Comparison of ENCODE assay signal across 21 cellular contexts in genomic region chr3:130395331-130395730, GRCh38. TPM values are rescaled to one million over a fixed set of nuclear protein-coding genes. Genes with fewer than 3 reads are reported as not detected.
"Had no signal": no experiment of that assay in that cellular context is flagged by ENCODE, and none has a peak within 500 bp of the region (broad histone marks: within the 10 kb centered on the region; RNA-seq: fewer than 3 reads in every experiment).

No MANE protein-coding gene starts in this region.

- H3K4me3 Mint-ChIP-seq: activated naive CD4-positive, alpha-beta T cell treated with anti-CD3 and anti-CD28 coated beads, Interleukin-2, amount 10 ng/mL, durations not matched to agents 7 days and 5 days; activated naive CD8-positive, alpha-beta T cell treated with anti-CD3 and anti-CD28 coated beads, Interleukin-2, amount 50 U/mL, for 24 hours; nephron progenitor cell; stimulated activated naive CD8-positive, alpha-beta T cell treated with anti-CD3 and anti-CD28 coated beads, Interleukin-15, Interleukin-2, amounts not matched to agents 100 ng/mL and 50 ng/mL, for 24 hours; T-helper 1 cell treated with Interleukin-12 subunit alpha and Interleukin-12 subunit beta and Interleukin-4 antibody, amounts not matched to agents 30 μg/mL and 1 μg/mL, for 36 hours had no signal

- H3K27ac ChIP-seq: esophagus squamous epithelium, tibial nerve had no signal

- H3K4me3 ChIP-seq: esophagus squamous epithelium, lung, tibial nerve had no signal

- H3K4me1 ChIP-seq: esophagus squamous epithelium, tibial nerve had no signal

- H3K36me3 Mint-ChIP-seq: activated naive CD4-positive, alpha-beta T cell treated with anti-CD3 and anti-CD28 coated beads, Interleukin-2, amount 10 ng/mL, durations not matched to agents 7 days and 5 days had no signal

- H3K4me1 Mint-ChIP-seq: activated naive CD4-positive, alpha-beta T cell treated with anti-CD3 and anti-CD28 coated beads, Interleukin-2, amount 10 ng/mL, durations not matched to agents 7 days and 5 days; activated naive CD8-positive, alpha-beta T cell treated with anti-CD3 and anti-CD28 coated beads, Interleukin-2, amount 50 U/mL, for 24 hours had no signal

- H3K27me3 ChIP-seq: esophagus squamous epithelium, tibial nerve had no signal

- DNase-seq: activated CD4-positive, alpha-beta T cell treated with anti-CD3 and anti-CD28 coated beads, Interleukin-2, amount 50 U/mL, for 1 hour; activated CD8-positive, alpha-beta memory T cell treated with anti-CD3 and anti-CD28 coated beads, Interleukin-2, amount 50 U/mL, for 48 hours; activated effector memory CD4-positive, alpha-beta T cell treated with Interleukin-2 at 50 U/mL for 16 hours; activated naive CD4-positive, alpha-beta T cell treated with anti-CD3 and anti-CD28 coated beads, Interleukin-2, amount 10 ng/mL, durations not matched to agents 7 days and 5 days; activated naive CD8-positive, alpha-beta T cell treated with anti-CD3 and anti-CD28 coated beads, Interleukin-2, amount 50 U/mL, for 24 hours; activated T-cell treated with anti-CD3 and anti-CD28 coated beads, Interleukin-2, amount 50 U/mL, for 48 hours; aorta; dermis blood vessel endothelial cell; effector memory CD4-positive, alpha-beta T cell; esophagus squamous epithelium; hippocampal formation; nephron progenitor cell; posterior cingulate gyrus had no signal

- H3K27ac Mint-ChIP-seq: activated naive CD4-positive, alpha-beta T cell treated with anti-CD3 and anti-CD28 coated beads, Interleukin-2, amount 10 ng/mL, durations not matched to agents 7 days and 5 days; activated naive CD8-positive, alpha-beta T cell treated with anti-CD3 and anti-CD28 coated beads, Interleukin-2, amount 50 U/mL, for 24 hours; nephron progenitor cell; stimulated activated naive CD8-positive, alpha-beta T cell treated with anti-CD3 and anti-CD28 coated beads, Interleukin-15, Interleukin-2, amounts not matched to agents 100 ng/mL and 50 ng/mL, for 24 hours; T-helper 1 cell treated with Interleukin-12 subunit alpha and Interleukin-12 subunit beta and Interleukin-4 antibody, amounts not matched to agents 30 μg/mL and 1 μg/mL, for 36 hours had no signal

- H3K9me3 ChIP-seq: esophagus squamous epithelium, tibial nerve had no signal

- ATAC-seq: activated CD4-positive, CD25-positive, alpha-beta regulatory T cell treated with anti-CD3 and anti-CD28 coated beads, Interleukin-2, amount 50 U/mL, for 24 hours; activated naive CD8-positive, alpha-beta T cell treated with anti-CD3 and anti-CD28 coated beads, Interleukin-2, amount 50 U/mL, for 24 hours; left lobe of liver had no signal

- H3K27me3 Mint-ChIP-seq: activated naive CD4-positive, alpha-beta T cell treated with anti-CD3 and anti-CD28 coated beads, Interleukin-2, amount 10 ng/mL, durations not matched to agents 7 days and 5 days; activated naive CD8-positive, alpha-beta T cell treated with anti-CD3 and anti-CD28 coated beads, Interleukin-2, amount 50 U/mL, for 24 hours had no signal

- H3K36me3 ChIP-seq: esophagus squamous epithelium, tibial nerve had no signal

- H3K9me3 Mint-ChIP-seq: activated naive CD4-positive, alpha-beta T cell treated with anti-CD3 and anti-CD28 coated beads, Interleukin-2, amount 10 ng/mL, durations not matched to agents 7 days and 5 days; activated naive CD8-positive, alpha-beta T cell treated with anti-CD3 and anti-CD28 coated beads, Interleukin-2, amount 50 U/mL, for 24 hours; nephron progenitor cell; stimulated activated naive CD8-positive, alpha-beta T cell treated with anti-CD3 and anti-CD28 coated beads, Interleukin-15, Interleukin-2, amounts not matched to agents 100 ng/mL and 50 ng/mL, for 24 hours; T-helper 1 cell treated with Interleukin-12 subunit alpha and Interleukin-12 subunit beta and Interleukin-4 antibody, amounts not matched to agents 30 μg/mL and 1 μg/mL, for 36 hours had no signal

RNA-seq across cellular contexts. Expression of gene COL6A5, which starts 49.9 kb away (rescaled TPM):
- total RNA-seq: aorta, dermis blood vessel endothelial cell, left lobe of liver, myocyte, tibial nerve had no signal
- polyA plus RNA-seq: aorta, keratinocyte had no signal
